In the genomic region with DNA sequence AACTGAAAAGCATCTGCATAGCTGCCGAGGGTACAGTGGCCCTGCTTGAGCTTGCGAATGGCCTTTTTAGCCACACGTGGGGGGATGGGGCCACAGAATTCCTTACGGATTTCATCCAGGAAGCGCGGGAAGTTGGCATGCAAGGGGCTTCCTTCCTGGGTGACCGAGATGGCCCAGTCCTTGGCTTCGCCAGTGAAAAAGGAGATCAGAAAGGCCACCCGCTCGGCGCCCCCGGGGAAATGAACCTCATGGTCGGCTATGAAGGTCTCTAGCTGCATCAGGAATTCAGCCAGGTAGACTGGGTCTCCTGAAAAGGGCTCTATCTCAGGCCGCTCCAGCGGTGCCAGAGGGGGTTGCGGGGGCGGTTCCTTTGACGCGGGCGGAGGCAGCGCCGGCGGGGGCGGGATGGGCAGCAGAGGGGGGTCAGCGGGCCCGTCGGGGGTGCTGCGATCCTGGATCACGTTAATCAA, we compare ENCODE assay signal across 1 cellular context.
TF ChIP-seq lines count a peak whose summit lies in the region.

No MANE protein-coding gene starts in this region.

TF ChIP-seq in H1, 55 proteins besides CTCF, POLR2A, EP300 and RAD21:
- TF ChIP-seq RXRA (IDR thresholded peaks at IDR 0.05; ENCODE audit: insufficient read depth, low read depth, low read length) (no peak), TEAD4 (IDR thresholded peaks at IDR 0.05; ENCODE audit: low read depth, low read length) (0 out of 2 replicates have a peak, but pooled peaks have one; percentile 2), EGR1 (IDR thresholded peaks at IDR 0.05; ENCODE audit: borderline replicate concordance, low read depth, low read length) (peak; percentile 91), TAF1 (IDR thresholded peaks at IDR 0.05; ENCODE audit: low read depth, low read length) (no peak), CBX8 (IDR thresholded peaks at IDR 0.05; ENCODE audit: borderline replicate concordance, low read depth, low read length) (no peak), RFX5 (IDR thresholded peaks at IDR 0.05; ENCODE audit: borderline replicate concordance, low read depth, low read length) (no peak)
- TF ChIP-seq, protein P1, sequence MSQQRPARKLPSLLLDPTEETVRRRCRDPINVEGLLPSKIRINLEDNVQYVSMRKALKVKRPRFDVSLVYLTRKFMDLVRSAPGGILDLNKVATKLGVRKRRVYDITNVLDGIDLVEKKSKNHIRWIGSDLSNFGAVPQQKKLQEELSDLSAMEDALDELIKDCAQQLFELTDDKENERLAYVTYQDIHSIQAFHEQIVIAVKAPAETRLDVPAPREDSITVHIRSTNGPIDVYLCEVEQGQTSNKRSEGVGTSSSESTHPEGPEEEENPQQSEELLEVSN (IDR thresholded peaks at IDR 0.05): peak; percentile 52
TF ChIP-seq in H1: peak in this region for 3.
